7 cellular contexts compared by ENCODE assay signal in genomic region chr7:36151921-36152755, GRCh38. TPM values are rescaled to one million over a fixed set of nuclear protein-coding genes. Genes with fewer than 3 reads are reported as not detected.
DNase-seq lines count a peak whose midpoint lies in the region; ATAC-seq and TF ChIP-seq lines count a peak whose summit lies in the region.

No MANE protein-coding gene starts in this region.

- peak overlapping the region; percentile 46 for H3K27ac ChIP-seq in HL-60 (replicated peaks)

- peak overlapping the region; percentile 48 for H3K4me3 ChIP-seq in HL-60 (replicated peaks; ENCODE audit: insufficient read depth, low read length)
- H3K4me3 ChIP-seq in iPS-11a (ENCODE audit: low read depth, low read length): peak overlapping the region; percentile 35

- peak overlapping the region; percentile 72 for H3K4me3 Mint-ChIP-seq in activated CD4-positive, alpha-beta memory T cell treated with anti-CD3 and anti-CD28 coated beads, Interleukin-2, amount 10 ng/mL, durations not matched to agents 7 days and 5 days
- peak overlapping the region; percentile 72 to 84 for H3K4me3 Mint-ChIP-seq in stimulated activated naive B cell treated with anti-CD40 and anti-IgM and Interleukin-4, amounts not matched to agents 10 μg/mL and 1 μg/mL and 100 μg/mL, for 72 hours

- ATAC-seq in stimulated activated naive B cell treated with anti-CD40 and anti-IgM and Interleukin-4, amounts not matched to agents 10 μg/mL and 1 μg/mL and 100 μg/mL, for 72 hours (replicated peaks): no peak
- no peak for ATAC-seq in activated CD4-positive, CD25-positive, alpha-beta regulatory T cell treated with anti-CD3 and anti-CD28 coated beads, Interleukin-2, amount 50 U/mL, for 24 hours

- CTCF ChIA-PET in activated CD4-positive, alpha-beta memory T cell treated with anti-CD3 and anti-CD28 coated beads, Interleukin-2, amount 10 ng/mL, durations not matched to agents 7 days and 5 days (lab: Charles Lee): no interaction called here

- no peaks in the 10 kb centered on the region for H3K27me3 ChIP-seq in HL-60 (ENCODE audit: insufficient read depth, poor library complexity, severe bottlenecking)

- H3K27ac Mint-ChIP-seq in activated CD4-positive, alpha-beta memory T cell treated with anti-CD3 and anti-CD28 coated beads, Interleukin-2, amount 10 ng/mL, durations not matched to agents 7 days and 5 days: no peak overlapping the region
- peak overlapping the region; percentile 6 for H3K27ac Mint-ChIP-seq in stimulated activated naive B cell treated with anti-CD40 and anti-IgM and Interleukin-4, amounts not matched to agents 10 μg/mL and 1 μg/mL and 100 μg/mL, for 72 hours

- H3K4me1 Mint-ChIP-seq in activated CD4-positive, alpha-beta memory T cell treated with anti-CD3 and anti-CD28 coated beads, Interleukin-2, amount 10 ng/mL, durations not matched to agents 7 days and 5 days: peaks cover 15% of the 10 kb centered on the region
- peaks cover 7 to 16% of the 10 kb centered on the region in 2 donors for H3K4me1 Mint-ChIP-seq in stimulated activated naive B cell treated with anti-CD40 and anti-IgM and Interleukin-4, amounts not matched to agents 10 μg/mL and 1 μg/mL and 100 μg/mL, for 72 hours

- no peak for TF ChIP-seq CTCF in HL-60 (IDR thresholded peaks at IDR 0.05; ENCODE audit: insufficient read depth, low read length)

- H3K9me3 Mint-ChIP-seq in activated CD4-positive, alpha-beta memory T cell treated with anti-CD3 and anti-CD28 coated beads, Interleukin-2, amount 10 ng/mL, durations not matched to agents 7 days and 5 days: peaks cover 4% of the 10 kb centered on the region
- H3K9me3 Mint-ChIP-seq in stimulated activated naive B cell treated with anti-CD40 and anti-IgM and Interleukin-4, amounts not matched to agents 10 μg/mL and 1 μg/mL and 100 μg/mL, for 72 hours: peaks cover 0 to 4% of the 10 kb centered on the region in 2 donors

- peaks cover 2% of the 10 kb centered on the region for H3K27me3 Mint-ChIP-seq in activated CD4-positive, alpha-beta memory T cell treated with anti-CD3 and anti-CD28 coated beads, Interleukin-2, amount 10 ng/mL, durations not matched to agents 7 days and 5 days
- peaks cover 7 to 16% of the 10 kb centered on the region in 2 donors for H3K27me3 Mint-ChIP-seq in stimulated activated naive B cell treated with anti-CD40 and anti-IgM and Interleukin-4, amounts not matched to agents 10 μg/mL and 1 μg/mL and 100 μg/mL, for 72 hours

- no peak for DNase-seq in HL-60 (ENCODE audit: low read depth in 1 of 2, low spot score in 1 of 2)
- DNase-seq in activated CD4-positive, alpha-beta memory T cell treated with anti-CD3 and anti-CD28 coated beads, Interleukin-2, amount 10 ng/mL, durations not matched to agents 7 days and 5 days: no peak
- no peak for DNase-seq in stimulated activated naive B cell treated with anti-CD40 and anti-IgM and Interleukin-4, amounts not matched to agents 10 μg/mL and 1 μg/mL and 100 μg/mL, for 72 hours
- no peak for DNase-seq in H4 (ENCODE audit: low spot score)
- no peak for DNase-seq in 8988T

- POLR2A ChIA-PET in activated CD4-positive, alpha-beta memory T cell treated with anti-CD3 and anti-CD28 coated beads, Interleukin-2, amount 10 ng/mL, durations not matched to agents 7 days and 5 days (lab: Charles Lee): no interaction called here

- H3K36me3 Mint-ChIP-seq in activated CD4-positive, alpha-beta memory T cell treated with anti-CD3 and anti-CD28 coated beads, Interleukin-2, amount 10 ng/mL, durations not matched to agents 7 days and 5 days (ENCODE audit: low read depth): no peaks in the 10 kb centered on the region
- H3K36me3 Mint-ChIP-seq in stimulated activated naive B cell treated with anti-CD40 and anti-IgM and Interleukin-4, amounts not matched to agents 10 μg/mL and 1 μg/mL and 100 μg/mL, for 72 hours: no peaks in the 10 kb centered on the region

RNA-seq across cellular contexts. Expression of gene EEPD1, which starts 0.9 kb away (rescaled TPM):
- 1 to 10 TPM; 6.5 to 8.5 TPM for total RNA-seq in activated CD4-positive, alpha-beta memory T cell treated with anti-CD3 and anti-CD28 coated beads, Interleukin-2, amount 10 ng/mL, durations not matched to agents 7 days and 5 days
- 9.4 and 22.9 TPM in 2 replicates for total RNA-seq in H4 (2014; rRNA removed; shearing (Covaris generic))
